Comparison of ENCODE assay signal across 30 cellular contexts in genomic region chr10:117086545-117086944, GRCh38. TPM values are rescaled to one million over a fixed set of nuclear protein-coding genes. Genes with fewer than 3 reads are reported as not detected.
"Had no signal": no experiment of that assay in that cellular context is flagged by ENCODE, and none has a peak within 500 bp of the region (broad histone marks: within the 10 kb centered on the region; RNA-seq: fewer than 3 reads in every experiment).

No MANE protein-coding gene starts in this region.

- H3K4me3 ChIP-seq: K562, Peyer's patch had no signal

- H3K4me3 Mint-ChIP-seq: activated B cell treated with CpG ODN at 0.5 μM for 24 hours; activated CD4-positive, alpha-beta T cell treated with anti-CD3 and anti-CD28 coated beads, Interleukin-2, amount 10 ng/mL, durations not matched to agents 24 days and 14 days; activated naive CD8-positive, alpha-beta T cell treated with anti-CD3 and anti-CD28 coated beads, Interleukin-2, amount 50 U/mL, for 24 hours; activated T-cell treated with anti-CD3 and anti-CD28 coated beads, Interleukin-2, amount 50 U/mL, for 4 hours; brain; T-helper 17 cell had no signal

- H3K27ac ChIP-seq: Peyer's patch had no signal

- DNase-seq: activated B cell treated with CpG ODN at 0.5 μM for 24 hours; activated CD4-positive, alpha-beta T cell treated with anti-CD3 and anti-CD28 coated beads for 1 hour; activated CD4-positive, alpha-beta T cell treated with anti-CD3 and anti-CD28 coated beads, Interleukin-2, amount 10 ng/mL, durations not matched to agents 24 days and 14 days; activated CD4-positive, alpha-beta T cell treated with anti-CD3 and anti-CD28 coated beads, Interleukin-2, amount 50 U/mL, for 48 hours; activated CD8-positive, alpha-beta memory T cell treated with anti-CD3 and anti-CD28 coated beads for 24 hours; activated effector memory CD4-positive, alpha-beta T cell treated with anti-CD3 and anti-CD28 coated beads, Interleukin-2, amount 50 U/mL, for 16 hours; activated naive CD4-positive, alpha-beta T cell treated with Interleukin-2 at 50 U/mL for 16 hours; activated naive CD8-positive, alpha-beta T cell treated with anti-CD3 and anti-CD28 coated beads, Interleukin-2, amount 50 U/mL, for 24 hours; activated T-cell treated with anti-CD3 and anti-CD28 coated beads, Interleukin-2, amount 50 U/mL, for 4 hours; amniotic stem cell; cerebellar nuclear complex; Kasumi-1; NCI-H1092; NCI-H1417; NCI-H2029; NCI-H2107; NCI-H345; NCI-H510A; NCI-H526 treated with DMSO at 0.1 percent for 48 hours; NCI-H82; Peyer's patch; SHP77 treated with DMSO at 0.1 percent for 48 hours; T-helper 17 cell; T-helper 9 cell had no signal

- ATAC-seq: activated naive CD4-positive, alpha-beta T cell treated with anti-CD3 and anti-CD28 coated beads, Interleukin-2, amount 50 U/mL, for 72 hours; activated naive CD8-positive, alpha-beta T cell treated with anti-CD3 and anti-CD28 coated beads, Interleukin-2, amount 50 U/mL, for 24 hours; activated T-cell treated with anti-CD3 and anti-CD28 coated beads, Interleukin-2, amount 50 U/mL, for 4 hours; K562; T-helper 17 cell had no signal

- H3K9me3 Mint-ChIP-seq: activated B cell treated with CpG ODN at 0.5 μM for 24 hours; activated CD4-positive, alpha-beta T cell treated with anti-CD3 and anti-CD28 coated beads, Interleukin-2, amount 10 ng/mL, durations not matched to agents 24 days and 14 days; activated naive CD8-positive, alpha-beta T cell treated with anti-CD3 and anti-CD28 coated beads, Interleukin-2, amount 50 U/mL, for 24 hours had no signal

- H3K27me3 ChIP-seq: Peyer's patch had no signal

- H3K4me1 Mint-ChIP-seq: activated B cell treated with CpG ODN at 0.5 μM for 24 hours; activated CD4-positive, alpha-beta T cell treated with anti-CD3 and anti-CD28 coated beads, Interleukin-2, amount 10 ng/mL, durations not matched to agents 24 days and 14 days; activated naive CD8-positive, alpha-beta T cell treated with anti-CD3 and anti-CD28 coated beads, Interleukin-2, amount 50 U/mL, for 24 hours; T-helper 17 cell had no signal

- H3K27me3 Mint-ChIP-seq: activated B cell treated with CpG ODN at 0.5 μM for 24 hours had no signal

- H3K4me1 ChIP-seq: Peyer's patch had no signal

- H3K36me3 ChIP-seq: Peyer's patch had no signal

- H3K9me3 ChIP-seq: Peyer's patch had no signal

- H3K27ac Mint-ChIP-seq: activated B cell treated with CpG ODN at 0.5 μM for 24 hours; activated CD4-positive, alpha-beta T cell treated with anti-CD3 and anti-CD28 coated beads, Interleukin-2, amount 10 ng/mL, durations not matched to agents 24 days and 14 days; activated naive CD4-positive, alpha-beta T cell treated with anti-CD3 and anti-CD28 coated beads, Interleukin-2, amount 50 U/mL, for 72 hours; activated naive CD8-positive, alpha-beta T cell treated with anti-CD3 and anti-CD28 coated beads, Interleukin-2, amount 50 U/mL, for 24 hours; brain; T-helper 17 cell had no signal

RNA-seq across cellular contexts. Expression of gene VAX1, which starts 51.5 kb away (rescaled TPM):
- total RNA-seq: activated B cell treated with CpG ODN at 0.5 μM for 24 hours; activated CD4-positive, alpha-beta T cell treated with anti-CD3 and anti-CD28 coated beads, Interleukin-2, amount 10 ng/mL, durations not matched to agents 24 days and 14 days; activated naive CD4-positive, alpha-beta T cell treated with anti-CD3 and anti-CD28 coated beads, Interleukin-2, amount 50 U/mL, for 72 hours; activated T-cell treated with anti-CD3 and anti-CD28 coated beads, Interleukin-2, amount 50 U/mL, for 4 hours; cardiac septum; K562; M059J; OCI-LY7; Peyer's patch; T-helper 17 cell had no signal
- polyA plus RNA-seq: K562 had no signal
